Comparison of ENCODE assay signal across 1 cellular context in genomic region chr10:117364121-117364960, GRCh38.
TF ChIP-seq lines count a peak whose summit lies in the region.

No MANE protein-coding gene starts in this region.

TF ChIP-seq in K562, 482 proteins besides CTCF, POLR2A, EP300 and RAD21:
- no peak for TF ChIP-seq PBX2 (CRISPR knock-in tag; IDR thresholded peaks at IDR 0.05; ENCODE audit: low read depth)
- TF ChIP-seq PBX2 (tag; conservative IDR thresholded peaks at IDR 0.05; ENCODE audit: low read depth), result peak; percentile 70
- TF ChIP-seq RB1 (IDR thresholded peaks at IDR 0.05; ENCODE audit: low read depth), result no peak
- peak; percentile 52 for TF ChIP-seq CBFA2T3 (IDR thresholded peaks at IDR 0.05)
- no peak for TF ChIP-seq SMARCB1 (IDR thresholded peaks at IDR 0.05; ENCODE audit: insufficient read length, low read depth)
- no peak for TF ChIP-seq CEBPG (CRISPR knock-in tag; IDR thresholded peaks at IDR 0.05)
- TF ChIP-seq CEBPG (tag; conservative IDR thresholded peaks at IDR 0.05 in 1 of 2, IDR thresholded peaks at IDR 0.05 in 1 of 2), result peak; percentile 42 to 60; a peak in 3 of 4 replicates
- peak; percentile 49 for TF ChIP-seq MEIS2 (IDR thresholded peaks at IDR 0.05; ENCODE audit: partially characterized antibody)
- 0 out of 2 replicates have a peak, but pooled peaks have one; percentile 11 for TF ChIP-seq NCOR1 (IDR thresholded peaks at IDR 0.05)
- peak; percentile 8 for TF ChIP-seq RBM25 (IDR thresholded peaks at IDR 0.05; ENCODE audit: low read depth, low read length, severe bottlenecking)
- 0 out of 2 replicates have a peak, but pooled peaks have one; percentile 13 for TF ChIP-seq CBFA2T2 (conservative IDR thresholded peaks at IDR 0.05)
- peak; percentile 20; the same call in 1 of the 2 replicates for TF ChIP-seq ATF3 (IDR thresholded peaks at IDR 0.05)
- TF ChIP-seq ATF3 (CRISPR knock-in tag; conservative IDR thresholded peaks at IDR 0.05), result no peak
- 0 out of 2 replicates have a peak, but pooled peaks have one; percentile 34 for TF ChIP-seq BCOR (IDR thresholded peaks at IDR 0.05)
- TF ChIP-seq CEBPB (tag; IDR thresholded peaks at IDR 0.05), result peak; percentile 77
- TF ChIP-seq KDM1A (IDR thresholded peaks at IDR 0.05), result peak; percentile 35 to 54; a peak in 3 of 4 replicates
- peak; percentile 39; the same call in 1 of the 2 replicates for TF ChIP-seq ARID1B (IDR thresholded peaks at IDR 0.05)
- TF ChIP-seq RCOR1 (IDR thresholded peaks at IDR 0.05; ENCODE audit: borderline replicate concordance in 1 of 2, low read depth in 2 of 2, low read length in 2 of 2), result peak in 1 of 2 experiments; percentile 32; a peak in 1 of 4 replicates
- no peak for TF ChIP-seq HIVEP1 (CRISPR knock-in tag; IDR thresholded peaks at IDR 0.05)
- no peak for TF ChIP-seq HDAC2 (IDR thresholded peaks at IDR 0.05)
